Comparison of ENCODE assay signal across 1 cellular context in the genomic region with DNA sequence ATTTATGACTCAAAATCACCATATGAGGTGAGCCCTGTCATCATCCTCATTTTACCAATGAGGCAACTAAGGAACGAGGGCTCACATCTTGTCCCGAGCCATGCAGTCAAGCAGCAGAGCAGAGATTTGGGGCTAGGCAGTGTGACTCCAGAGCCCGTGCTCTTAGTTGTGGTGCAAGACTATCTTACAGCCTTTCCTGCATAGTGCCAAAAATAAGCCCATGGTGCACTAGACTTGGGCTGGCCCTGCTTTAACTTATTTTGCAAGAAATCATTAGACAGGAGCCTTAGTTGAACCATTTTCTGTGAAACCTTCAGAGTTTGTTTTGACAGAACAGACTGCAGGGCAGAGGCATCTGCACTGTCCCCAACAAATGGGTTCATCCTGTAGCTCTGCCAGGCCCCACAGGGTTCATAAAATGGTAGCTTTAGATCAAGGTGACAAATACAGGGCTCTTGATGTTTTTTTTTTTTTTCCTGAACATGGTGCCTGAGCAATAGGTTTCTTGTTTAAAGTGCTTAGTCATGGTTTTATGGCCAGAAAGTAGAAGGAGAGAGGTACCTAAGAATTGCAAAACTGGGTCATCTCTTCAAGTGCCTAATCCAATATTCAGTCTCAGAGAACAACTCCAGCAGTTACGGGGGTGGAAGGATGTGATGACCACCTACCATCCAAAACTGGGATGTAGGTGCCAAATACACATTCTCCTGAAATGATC.
TF ChIP-seq lines count a peak whose summit lies in the region.

No MANE protein-coding gene starts in this region.

TF ChIP-seq in HCT116, 20 proteins besides CTCF, POLR2A, EP300 and RAD21 (continued from another document):
- no peak for TF ChIP-seq SIN3A (IDR thresholded peaks at IDR 0.05; ENCODE audit: low read depth)
- TF ChIP-seq, protein P1, sequence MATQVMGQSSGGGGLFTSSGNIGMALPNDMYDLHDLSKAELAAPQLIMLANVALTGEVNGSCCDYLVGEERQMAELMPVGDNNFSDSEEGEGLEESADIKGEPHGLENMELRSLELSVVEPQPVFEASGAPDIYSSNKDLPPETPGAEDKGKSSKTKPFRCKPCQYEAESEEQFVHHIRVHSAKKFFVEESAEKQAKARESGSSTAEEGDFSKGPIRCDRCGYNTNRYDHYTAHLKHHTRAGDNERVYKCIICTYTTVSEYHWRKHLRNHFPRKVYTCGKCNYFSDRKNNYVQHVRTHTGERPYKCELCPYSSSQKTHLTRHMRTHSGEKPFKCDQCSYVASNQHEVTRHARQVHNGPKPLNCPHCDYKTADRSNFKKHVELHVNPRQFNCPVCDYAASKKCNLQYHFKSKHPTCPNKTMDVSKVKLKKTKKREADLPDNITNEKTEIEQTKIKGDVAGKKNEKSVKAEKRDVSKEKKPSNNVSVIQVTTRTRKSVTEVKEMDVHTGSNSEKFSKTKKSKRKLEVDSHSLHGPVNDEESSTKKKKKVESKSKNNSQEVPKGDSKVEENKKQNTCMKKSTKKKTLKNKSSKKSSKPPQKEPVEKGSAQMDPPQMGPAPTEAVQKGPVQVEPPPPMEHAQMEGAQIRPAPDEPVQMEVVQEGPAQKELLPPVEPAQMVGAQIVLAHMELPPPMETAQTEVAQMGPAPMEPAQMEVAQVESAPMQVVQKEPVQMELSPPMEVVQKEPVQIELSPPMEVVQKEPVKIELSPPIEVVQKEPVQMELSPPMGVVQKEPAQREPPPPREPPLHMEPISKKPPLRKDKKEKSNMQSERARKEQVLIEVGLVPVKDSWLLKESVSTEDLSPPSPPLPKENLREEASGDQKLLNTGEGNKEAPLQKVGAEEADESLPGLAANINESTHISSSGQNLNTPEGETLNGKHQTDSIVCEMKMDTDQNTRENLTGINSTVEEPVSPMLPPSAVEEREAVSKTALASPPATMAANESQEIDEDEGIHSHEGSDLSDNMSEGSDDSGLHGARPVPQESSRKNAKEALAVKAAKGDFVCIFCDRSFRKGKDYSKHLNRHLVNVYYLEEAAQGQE (IDR thresholded peaks at IDR 0.05; ENCODE audit: low read depth) = no peak
- TF ChIP-seq, protein P2, sequence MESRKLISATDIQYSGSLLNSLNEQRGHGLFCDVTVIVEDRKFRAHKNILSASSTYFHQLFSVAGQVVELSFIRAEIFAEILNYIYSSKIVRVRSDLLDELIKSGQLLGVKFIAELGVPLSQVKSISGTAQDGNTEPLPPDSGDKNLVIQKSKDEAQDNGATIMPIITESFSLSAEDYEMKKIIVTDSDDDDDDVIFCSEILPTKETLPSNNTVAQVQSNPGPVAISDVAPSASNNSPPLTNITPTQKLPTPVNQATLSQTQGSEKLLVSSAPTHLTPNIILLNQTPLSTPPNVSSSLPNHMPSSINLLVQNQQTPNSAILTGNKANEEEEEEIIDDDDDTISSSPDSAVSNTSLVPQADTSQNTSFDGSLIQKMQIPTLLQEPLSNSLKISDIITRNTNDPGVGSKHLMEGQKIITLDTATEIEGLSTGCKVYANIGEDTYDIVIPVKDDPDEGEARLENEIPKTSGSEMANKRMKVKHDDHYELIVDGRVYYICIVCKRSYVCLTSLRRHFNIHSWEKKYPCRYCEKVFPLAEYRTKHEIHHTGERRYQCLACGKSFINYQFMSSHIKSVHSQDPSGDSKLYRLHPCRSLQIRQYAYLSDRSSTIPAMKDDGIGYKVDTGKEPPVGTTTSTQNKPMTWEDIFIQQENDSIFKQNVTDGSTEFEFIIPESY (IDR thresholded peaks at IDR 0.05; ENCODE audit: extremely low read depth, insufficient replicate concordance, low read length) = no peak
- no peak for TF ChIP-seq YY1 (IDR thresholded peaks at IDR 0.05; ENCODE audit: extremely low read depth, insufficient replicate concordance, low read depth, low read length)
- TF ChIP-seq EZH2 (IDR thresholded peaks at IDR 0.05) = no peak
- TF ChIP-seq ELF1 (IDR thresholded peaks at IDR 0.05; ENCODE audit: borderline replicate concordance, low read depth) = no peak
- no peak for TF ChIP-seq POLR2AphosphoS5 (IDR thresholded peaks at IDR 0.05; ENCODE audit: low read depth, low read length)
- TF ChIP-seq SP1 (IDR thresholded peaks at IDR 0.05; ENCODE audit: low read depth) = no peak
- TF ChIP-seq EGR1 (IDR thresholded peaks at IDR 0.05; ENCODE audit: low read depth) = no peak
- no peak for TF ChIP-seq ZNF274 (IDR thresholded peaks at IDR 0.05; ENCODE audit: low read depth, low read length)
- TF ChIP-seq, protein P3, sequence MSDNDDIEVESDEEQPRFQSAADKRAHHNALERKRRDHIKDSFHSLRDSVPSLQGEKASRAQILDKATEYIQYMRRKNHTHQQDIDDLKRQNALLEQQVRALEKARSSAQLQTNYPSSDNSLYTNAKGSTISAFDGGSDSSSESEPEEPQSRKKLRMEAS (IDR thresholded peaks at IDR 0.05) = no peak
